ENCODE assay signal across 8 cellular contexts in the genomic region with DNA sequence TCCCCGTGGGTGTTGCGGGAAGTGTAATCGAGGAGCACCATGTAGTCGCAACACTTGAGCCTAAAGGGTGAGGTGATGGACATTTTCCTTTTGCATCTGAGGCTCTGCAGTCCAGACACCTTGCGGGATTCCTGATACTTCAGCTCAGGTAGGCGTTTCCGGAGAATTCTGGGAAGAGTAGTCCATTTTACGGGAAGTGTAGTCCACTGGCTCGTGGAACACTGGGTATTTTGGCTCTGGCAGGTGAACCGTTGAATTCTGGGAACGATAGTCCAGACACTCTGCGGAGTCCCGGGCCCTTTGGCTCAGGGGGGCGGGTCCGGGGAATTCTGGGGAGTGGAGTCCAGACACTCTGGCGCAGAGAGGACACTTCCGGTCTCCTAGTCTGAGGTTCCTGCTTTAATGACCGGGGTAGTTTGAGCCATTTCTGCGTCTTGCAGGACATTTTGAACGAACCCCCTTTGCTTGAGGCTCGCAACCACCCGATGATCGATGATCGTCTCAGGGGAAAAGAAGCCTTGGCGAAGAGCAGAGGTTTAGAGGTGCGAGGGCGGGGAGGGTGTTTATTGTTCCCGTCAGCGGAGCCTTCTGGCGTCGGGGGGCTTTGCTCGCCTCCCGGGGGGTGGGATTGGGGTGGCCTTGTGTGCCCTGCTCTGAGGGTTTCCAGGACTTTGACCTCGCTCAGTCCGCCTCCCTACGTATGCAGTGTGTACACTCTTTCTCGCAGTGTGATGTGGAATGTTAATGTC. TPM values are rescaled to one million over a fixed set of nuclear protein-coding genes. Genes with fewer than 3 reads are reported as not detected.
A peak's percentile ranks its signal among the peaks of the same experiment; 100 is the strongest.
DNase-seq lines count a peak whose midpoint lies in the region; ATAC-seq lines count a peak whose summit lies in the region.

Gene ZNF223 (plus strand): TSS at position 383 of the 749 bp plus-strand sequence. CDS start 3,141 bp downstream, outside the sequence.

- ATAC-seq in HG02798 (IDR thresholded peaks at IDR 0.05; ENCODE audit: poor library complexity, unreplicated experiment) = peak; percentile 70
- no peak for ATAC-seq in HG03439 (IDR thresholded peaks at IDR 0.05; ENCODE audit: unreplicated experiment)

- peak; percentile 98 for DNase-seq in DMS153 (lab: John Stamatoyannopoulos, UW)
- DNase-seq in NCI-H510A (lab: John Stamatoyannopoulos, UW) = peak; percentile 93
- DNase-seq in activated CD4-positive, alpha-beta T cell treated with anti-CD3 and anti-CD28 coated beads, Interleukin-2, amount 50 U/mL, for 24 hours (ENCODE audit: low read depth in 1 of 2, low spot score in 1 of 2) = peak; percentile 38 to 70
- DNase-seq in dermis blood vessel endothelial cell = peak; percentile 91
- DNase-seq in kidney tubule cell (ENCODE audit: low spot score) = peak; percentile 94
- peak in 2 of 3 donors; percentile 37 to 53 for DNase-seq in stimulated activated CD4-positive, alpha-beta T cell treated with anti-CD3 and anti-CD28 coated beads, Interleukin-12 subunit alpha, Interleukin-12 subunit beta, amount 100 ng/mL, for 48 hours (ENCODE audit: low read depth in 2 of 3, low spot score in 1 of 3)

RNA-seq across cellular contexts. Expression of gene ZNF223, which starts in this region (rescaled TPM):
- 6.3 and 8.3 TPM in 2 replicates for total RNA-seq in dermis blood vessel endothelial cell

Comparison
In these comparisons a context has a peak if more than half of its experiments do, and no peak if none do; other contexts are left out.
1. DNase-seq: peak in every context shown above with its lines; median percentile 98 in DMS153; 94 in kidney tubule cell; 93 in NCI-H510A; 91 in dermis blood vessel endothelial cell; 54 in activated CD4-positive, alpha-beta T cell treated with anti-CD3 and anti-CD28 coated beads, Interleukin-2, amount 50 U/mL, for 24 hours; 45 in stimulated activated CD4-positive, alpha-beta T cell treated with anti-CD3 and anti-CD28 coated beads, Interleukin-12 subunit alpha, Interleukin-12 subunit beta, amount 100 ng/mL, for 48 hours.